Comparison of ENCODE assay signal across 14 cellular contexts in genomic region chr11:88431675-88432341, GRCh38.
DNase-seq lines count a peak whose midpoint lies in the region; ATAC-seq, FAIRE-seq and TF ChIP-seq lines count a peak whose summit lies in the region.
"Had no signal": no experiment of that assay in that cellular context is flagged by ENCODE, and none has a peak within 500 bp of the region (broad histone marks: within the 10 kb centered on the region; RNA-seq: fewer than 3 reads in every experiment).

No MANE protein-coding gene starts in this region.

- no peaks in the 10 kb centered on the region for H4K20me1 ChIP-seq in SK-N-SH (ENCODE audit: insufficient read depth)

- DNase-seq in SK-N-SH (peak; percentile 3), NCI-H774 (lab: John Stamatoyannopoulos, UW) (peak; percentile 61), body of pancreas (peak in 1 of 4 donors; percentile 32), pancreas (no peak)
- DNase-seq in activated CD4-positive, alpha-beta T cell treated with anti-CD3 and anti-CD28 coated beads, Interleukin-2, amount 50 U/mL, for 4 hours = no peak
- DNase-seq: EL, Kasumi-1, NCI-H1436 treated with DMSO at 0.1 percent for 48 hours, NCI-H2081 treated with DMSO at 0.1 percent for 48 hours, NCI-H524, OCI-M1 had no signal

- POLR2A ChIA-PET in SK-N-SH (lab: Yijun Ruan, JAX) = no interaction called here

- ATAC-seq in SK-N-SH treated with all-trans-retinoic acid at 6 μM for 48 hours (no peak), body of pancreas (peak; percentile 15), pancreas (peak; percentile 40 to 59 (median 44)), GM18907 (IDR thresholded peaks at IDR 0.05; ENCODE audit: unreplicated experiment) (no peak)

- CTCF ChIA-PET in SK-N-SH (lab: Yijun Ruan, JAX) = interaction anchor here (0.7 to 1.2 kb wide), 3 partner anchors 15 to 1740 kb away, joined by 3 to 4 read pairs (median 3); no protein-coding TSS in a partner anchor

- TF ChIP-seq POLR2A in body of pancreas (IDR thresholded peaks at IDR 0.05) = no peak

- H3K79me2 ChIP-seq in SK-N-SH (ENCODE audit: insufficient read depth) = no peaks in the 10 kb centered on the region

- no peak for TF ChIP-seq CTCF in SK-N-SH (IDR thresholded peaks at IDR 0.05)
- no peak for TF ChIP-seq CTCF in body of pancreas (IDR thresholded peaks at IDR 0.05)
- no peak for TF ChIP-seq CTCF in pancreas (IDR thresholded peaks at IDR 0.05)

- H3K27ac ChIP-seq in SK-N-SH (ENCODE audit: low read depth in 2 of 2, low read length in 1 of 2) = no peak overlapping the region
- no peak overlapping the region for H3K27ac ChIP-seq in body of pancreas
- H3K27ac ChIP-seq in pancreas = no peak overlapping the region
- H3K27ac ChIP-seq: SJSA1 had no signal

- H3K36me3 ChIP-seq in SK-N-SH (replicated peaks in 1 of 2; ENCODE audit: control insufficient read depth in 1 of 2, insufficient read depth in 2 of 2, low read length in 1 of 2) = no peaks in the 10 kb centered on the region
- no peaks in the 10 kb centered on the region for H3K36me3 ChIP-seq in body of pancreas (replicated peaks in 1 of 2; ENCODE audit: insufficient read depth in 1 of 2, low read depth in 2 of 2)
- H3K36me3 ChIP-seq in pancreas = no peaks in the 10 kb centered on the region
- H3K36me3 ChIP-seq: SJSA1 had no signal

- H3K27me3 ChIP-seq in SK-N-SH (ENCODE audit: insufficient read depth) (no peaks in the 10 kb centered on the region), body of pancreas (no peaks in the 10 kb centered on the region), pancreas (no peaks in the 10 kb centered on the region)
- H3K27me3 ChIP-seq: SJSA1 had no signal

- no peak overlapping the region for H2AFZ ChIP-seq in SK-N-SH (ENCODE audit: low read depth)

- H3K9ac ChIP-seq in SK-N-SH = no peak overlapping the region

- H3K4me1 ChIP-seq in SK-N-SH (ENCODE audit: control insufficient read depth in 1 of 2, insufficient read depth in 2 of 2, low read depth in 1 of 2, low read length in 1 of 2) (no peaks in the 10 kb centered on the region), body of pancreas (no peaks in the 10 kb centered on the region), pancreas (no peaks in the 10 kb centered on the region)
- H3K4me1 ChIP-seq: SJSA1 had no signal

- no peaks in the 10 kb centered on the region for H3F3A ChIP-seq in SK-N-SH (replicated peaks; ENCODE audit: insufficient read depth)

- FAIRE-seq in pancreas (lab: Jason Lieb, UNC) = no peak

- H3K9me2 ChIP-seq in SK-N-SH = no peaks in the 10 kb centered on the region

- H3K9me3 ChIP-seq in SK-N-SH (no peaks in the 10 kb centered on the region), body of pancreas (no peaks in the 10 kb centered on the region), pancreas (no peaks in the 10 kb centered on the region)
- H3K9me3 ChIP-seq: SJSA1 had no signal

- no peak overlapping the region for H3K4me2 ChIP-seq in SK-N-SH

- H3K4me3 ChIP-seq in SK-N-SH (ENCODE audit: low read depth in 2 of 2, low read length in 1 of 2) (no peak overlapping the region), body of pancreas (no peak overlapping the region), pancreas (no peak overlapping the region)
- H3K4me3 ChIP-seq: SJSA1 had no signal

- intact Hi-C loops in body of pancreas (cut with DNase I) = no loop called here
- intact Hi-C loops in pancreas (cut with DNase I) = no loop called here

- no peak for TF ChIP-seq EP300 in SK-N-SH (IDR thresholded peaks at IDR 0.05; ENCODE audit: borderline replicate concordance in 1 of 2, low read depth in 1 of 2, low read length in 1 of 2)

- TF ChIP-seq RAD21 in SK-N-SH (IDR thresholded peaks at IDR 0.05; ENCODE audit: low read length) = no peak

- 80% methylated on average over 9 of the region's 9 CpGs for WGBS in SK-N-SH (ENCODE audit: low lambda C conversion rate)
- WGBS in body of pancreas, 2 donors = 49 to 58% methylated on average over 9 of the region's 9 CpGs
- 62 to 63% methylated on average over 9 of the region's 9 CpGs for WGBS in pancreas, 2 donors

TF ChIP-seq in SK-N-SH, 30 proteins besides CTCF, POLR2A, EP300 and RAD21 (continues in another document):
- TF ChIP-seq REST (IDR thresholded peaks at IDR 0.05; ENCODE audit: low read depth, low read length) = no peak
- TF ChIP-seq MAX (IDR thresholded peaks at IDR 0.05; ENCODE audit: low read depth) = no peak
- TF ChIP-seq USF1 (IDR thresholded peaks at IDR 0.05; ENCODE audit: borderline replicate concordance, low read depth) = no peak
- no peak for TF ChIP-seq GABPA (IDR thresholded peaks at IDR 0.05; ENCODE audit: low read depth)
- TF ChIP-seq CHD2 (IDR thresholded peaks at IDR 0.05; ENCODE audit: low read length, partially characterized antibody) = no peak
- TF ChIP-seq ELF1 (IDR thresholded peaks at IDR 0.05) = no peak

TF ChIP-seq in SK-N-SH treated with all-trans-retinoic acid at 6 μM for 48 hours, 23 proteins besides CTCF, POLR2A, EP300 and RAD21:
- TF ChIP-seq GLIS3 (CRISPR knock-in tag; IDR thresholded peaks at IDR 0.05) = no peak
- no peak for TF ChIP-seq PATZ1 (CRISPR knock-in tag; IDR thresholded peaks at IDR 0.05; ENCODE audit: borderline replicate concordance)
- TF ChIP-seq ZNF8 (CRISPR knock-in tag; IDR thresholded peaks at IDR 0.05) = no peak
- no peak for TF ChIP-seq ESRRG (CRISPR knock-in tag; IDR thresholded peaks at IDR 0.05)
- TF ChIP-seq TOX (CRISPR knock-in tag; IDR thresholded peaks at IDR 0.05; ENCODE audit: borderline replicate concordance) = no peak
- no peak for TF ChIP-seq ZFP3 (CRISPR knock-in tag; IDR thresholded peaks at IDR 0.05)
- no peak for TF ChIP-seq ZFP30 (CRISPR knock-in tag; IDR thresholded peaks at IDR 0.05)

Comparison
In these comparisons a context has a peak if more than half of its experiments do, and no peak if none do; other contexts are left out.
1. DNase-seq: peak in SK-N-SH (single experiment) and NCI-H774 (single experiment); none in pancreas (0 of 6) and activated CD4-positive, alpha-beta T cell treated with anti-CD3 and anti-CD28 coated beads, Interleukin-2, amount 50 U/mL, for 4 hours (0 of 2).
2. ATAC-seq: peak in body of pancreas (single experiment) and pancreas (4 of 4); none in SK-N-SH treated with all-trans-retinoic acid at 6 μM for 48 hours (single experiment) and GM18907 (single experiment).